In the genomic region with DNA sequence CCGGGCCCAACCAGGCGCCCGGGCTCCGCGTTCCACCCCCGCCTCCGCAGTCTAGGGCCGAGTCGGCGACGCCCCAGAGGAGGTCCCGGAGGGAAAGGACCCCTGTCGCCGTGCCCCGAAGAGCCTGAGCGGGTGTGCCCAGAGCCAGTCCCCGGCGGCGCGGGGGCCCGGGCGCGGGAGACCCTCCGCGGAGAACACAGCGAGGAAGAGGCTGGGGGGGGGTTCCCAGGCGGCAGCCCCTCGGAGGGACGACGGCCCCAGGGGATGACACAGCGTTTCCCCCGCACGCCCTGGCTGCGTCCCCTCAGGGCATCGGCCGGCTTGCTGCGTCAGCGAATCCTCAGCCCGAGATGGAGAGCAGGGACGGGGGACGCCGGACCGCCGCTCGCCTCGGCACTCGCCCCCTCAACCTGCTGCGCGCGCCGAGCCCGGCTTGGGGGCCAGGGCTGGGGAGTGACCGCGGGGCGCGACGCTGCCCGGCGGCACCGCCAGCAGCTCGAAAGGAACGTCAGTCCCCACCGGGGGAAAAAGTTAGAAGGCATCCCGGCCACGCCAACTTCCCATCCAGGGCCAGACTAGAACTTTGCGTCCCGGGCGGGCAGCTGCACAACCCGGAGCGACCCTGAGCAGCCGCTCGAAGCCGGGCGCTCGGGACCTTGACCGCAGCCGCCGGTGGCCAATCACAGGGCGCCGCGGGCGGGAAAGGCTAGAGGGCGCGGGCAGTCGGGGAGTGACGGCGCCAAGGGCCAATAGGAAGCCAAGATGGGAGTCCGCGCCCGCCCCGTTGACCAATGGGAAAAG, we compare ENCODE assay signal across 8 cellular contexts. TPM values are rescaled to one million over a fixed set of nuclear protein-coding genes. Genes with fewer than 3 reads are reported as not detected.
DNase-seq lines count a peak whose midpoint lies in the region; ATAC-seq and TF ChIP-seq lines count a peak whose summit lies in the region.

No MANE protein-coding gene starts in this region.

- in situ Hi-C loops in GM13976 (cut with MboI; ENCODE audit: low sequenced_read_pairs, unreplicated experiment) = no loop called here

- no peaks in the 10 kb centered on the region for H3K9me3 ChIP-seq in left ventricle myocardium inferior (replicated peaks)
- H3K9me3 ChIP-seq in upper lobe of left lung = no peaks in the 10 kb centered on the region

- POLR2A ChIA-PET in T-cell (lab: Charles Lee) = no interaction called here

- DNase-seq in GM13976 (ENCODE audit: low spot score) (peak; percentile 99), NCI-H1436 (lab: John Stamatoyannopoulos, UW) (peak; percentile 93), T-cell (peak; percentile 74 to 98 (median 88)), amniotic epithelial cell (ENCODE audit: low read depth) (peak; percentile 91), left ventricle myocardium inferior (peak; percentile 99), posterior vena cava (ENCODE audit: low spot score) (peak; percentile 100), upper lobe of left lung (peak; percentile 98)

- intact Hi-C loops in left ventricle myocardium inferior (cut with micrococcal nuclease) = no loop called here
- intact Hi-C loops in posterior vena cava (cut with DNase I) = no loop called here

- H3K4me3 Mint-ChIP-seq in T-cell = peak overlapping the region; percentile 90 to 93 (median 91)

- H3K36me3 ChIP-seq in left ventricle myocardium inferior (peaks cover 10% of the 10 kb centered on the region), upper lobe of left lung (peaks cover 0 to 8% (median 5%) of the 10 kb centered on the region in 4 donors)

- H3K4me3 ChIP-seq in left ventricle myocardium inferior (peak overlapping the region; percentile 79), upper lobe of left lung (peak overlapping the region; percentile 77 to 95 (median 84))

- H3K27me3 ChIP-seq in left ventricle myocardium inferior (ENCODE audit: low read depth) (no peaks in the 10 kb centered on the region), upper lobe of left lung (no peaks in the 10 kb centered on the region)

- 0% methylated on average over 22 to 33 of the region's 91 CpGs for WGBS in upper lobe of left lung, 2 donors

- TF ChIP-seq POLR2A in upper lobe of left lung (IDR thresholded peaks at IDR 0.05) = peak in 2 of 4 donors; percentile 65 to 70

- TF ChIP-seq EP300 in upper lobe of left lung (IDR thresholded peaks at IDR 0.05) = no peak

- H3K4me1 Mint-ChIP-seq in T-cell = peaks cover 36 to 44% (median 39%) of the 10 kb centered on the region in 3 donors

- H3K36me3 Mint-ChIP-seq in T-cell = peaks cover 2% of the 10 kb centered on the region

- H3K9me3 Mint-ChIP-seq in T-cell = no peaks in the 10 kb centered on the region

- H3K27ac ChIP-seq in left ventricle myocardium inferior (replicated peaks) (peak overlapping the region; percentile 100), upper lobe of left lung (peak overlapping the region; percentile 93 to 97 (median 94))

- H3K27me3 Mint-ChIP-seq in T-cell = no peaks in the 10 kb centered on the region

- TF ChIP-seq CTCF in GM13976 (IDR thresholded peaks at IDR 0.05; ENCODE audit: borderline replicate concordance, control extremely low read depth, extremely low read depth, insufficient read depth, missing control alignments) (no peak), left ventricle myocardium inferior (IDR thresholded peaks at IDR 0.05; ENCODE audit: borderline replicate concordance) (no peak), upper lobe of left lung (IDR thresholded peaks at IDR 0.05) (no peak)

- peak overlapping the region; percentile 85 to 89 for H3K27ac Mint-ChIP-seq in T-cell

- CTCF ChIA-PET in T-cell (lab: Charles Lee) = interaction anchor here in 1 of 2 donors (0.7 to 1.0 kb wide), 2 partner anchors 106 to 142 kb away, joined by 3 to 4 read pairs; no protein-coding TSS in a partner anchor

- H3K4me1 ChIP-seq in left ventricle myocardium inferior = peaks cover 46% of the 10 kb centered on the region
- peaks cover 21 to 31% (median 28%) of the 10 kb centered on the region in 4 donors for H3K4me1 ChIP-seq in upper lobe of left lung

- ATAC-seq in HG02852 (IDR thresholded peaks at IDR 0.05; ENCODE audit: unreplicated experiment) (peak; percentile 96), T-cell (replicated peaks in 1 of 4) (peak; percentile 89 to 91 (median 90)), upper lobe of left lung (ENCODE audit: low FRiP score in 2 of 2) (peak; percentile 98)

RNA-seq across cellular contexts. Expression of a gene that starts 0.7 kb away (rescaled TPM):
- total RNA-seq in T-cell = 10 to 100 TPM in 2 of 5 donors, 1 to 10 TPM in 3; 6.3 to 14.2 (median 9.7) TPM
- 9.9 TPM for total RNA-seq in left ventricle myocardium inferior
- total RNA-seq in posterior vena cava = 10 to 100 TPM; 10.3 to 10.9 TPM
- 10 to 100 TPM; 10.8 to 44.0 (median 13.7) TPM for total RNA-seq in upper lobe of left lung

RNA-seq across cellular contexts. Expression of a gene that starts 41.9 kb away (rescaled TPM):
- total RNA-seq in T-cell = 10 to 100 TPM in 4 of 5 donors, 1 to 10 TPM in 1; 7.9 to 15.2 (median 11.0) TPM
- 21.8 TPM for total RNA-seq in left ventricle myocardium inferior
- total RNA-seq in posterior vena cava = 10 to 100 TPM; 29.3 to 39.2 TPM
- total RNA-seq in upper lobe of left lung = 10 to 100 TPM; 21.0 to 35.3 (median 29.9) TPM

Comparison
In these comparisons a context has a peak if more than half of its experiments do, and no peak if none do; other contexts are left out.
1. Peak in every context shown above with its lines: DNase-seq, ATAC-seq, H3K4me3 ChIP-seq and H3K27ac ChIP-seq.